Comparison of ENCODE assay signal across 9 cellular contexts in the genomic region with DNA sequence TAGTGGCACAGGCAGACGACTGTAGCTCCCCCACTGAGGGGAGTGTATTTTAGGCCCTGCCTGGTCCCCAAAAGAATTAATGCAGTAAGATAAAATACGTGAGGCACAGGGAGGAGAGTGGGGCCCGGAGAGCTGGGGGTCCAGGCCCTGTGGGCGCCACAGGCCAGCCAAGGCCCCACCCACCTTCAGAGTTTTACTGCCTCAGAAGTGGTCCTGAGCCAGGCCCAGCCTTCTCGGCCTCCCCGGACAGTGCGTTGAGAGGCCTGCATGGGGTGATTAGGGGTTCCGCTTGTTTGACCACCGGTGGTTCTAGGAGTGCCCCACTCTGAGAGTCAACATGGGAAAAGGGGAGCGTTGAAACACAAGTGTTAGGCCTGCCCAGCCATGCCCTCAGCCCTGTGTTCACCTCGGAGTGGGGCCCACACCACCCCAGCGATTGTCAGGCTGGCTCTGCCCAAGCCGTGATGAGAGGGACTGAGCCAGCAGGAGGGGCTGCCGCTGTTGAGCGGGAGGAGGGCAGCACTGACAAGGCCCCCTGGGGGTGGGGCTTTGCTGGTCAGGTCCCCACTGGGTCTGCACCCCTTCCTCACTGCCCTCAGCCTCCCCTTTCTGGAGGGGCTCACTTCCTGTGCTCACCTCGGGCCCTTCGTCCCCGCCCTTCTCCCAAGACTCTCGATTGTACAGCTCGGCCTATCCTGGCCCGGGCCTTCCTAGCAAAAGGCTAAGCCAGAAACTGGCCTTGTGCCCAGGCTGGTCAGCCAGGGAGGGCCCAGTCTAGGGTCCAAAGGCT. TPM values are rescaled to one million over a fixed set of nuclear protein-coding genes. Genes with fewer than 3 reads are reported as not detected.
DNase-seq lines count a peak whose midpoint lies in the region; ATAC-seq and TF ChIP-seq lines count a peak whose summit lies in the region.
"Had no signal": no experiment of that assay in that cellular context is flagged by ENCODE, and none has a peak within 500 bp of the region (broad histone marks: within the 10 kb centered on the region; RNA-seq: fewer than 3 reads in every experiment).

No MANE protein-coding gene starts in this region.

- TF ChIP-seq EP300 in gastroesophageal sphincter (IDR thresholded peaks at IDR 0.05) (no peak), neural cell (conservative IDR thresholded peaks at IDR 0.05; ENCODE audit: poor library complexity, severe bottlenecking) (no peak)

- no peak overlapping the region for H3K4me2 ChIP-seq in neural cell (ENCODE audit: low read length)

- no peaks in the 10 kb centered on the region for H3F3A ChIP-seq in neural cell (ENCODE audit: insufficient read depth, low read length, poor library complexity, severe bottlenecking)

- H3K36me3 ChIP-seq in gastroesophageal sphincter (peaks cover 0 to 14% of the 10 kb centered on the region in 2 donors), neural cell (ENCODE audit: insufficient read depth, low read length) (peaks cover 7% of the 10 kb centered on the region), aorta (ENCODE audit: control insufficient read depth in 1 of 2, insufficient read depth in 2 of 2, low read length in 1 of 2) (no peaks in the 10 kb centered on the region)

- peaks cover 19% of the 10 kb centered on the region for H4K20me1 ChIP-seq in neural cell (ENCODE audit: insufficient read depth)

- ATAC-seq in gastroesophageal sphincter (no peak), aorta (ENCODE audit: low FRiP score) (no peak), HG03342 (IDR thresholded peaks at IDR 0.05; ENCODE audit: unreplicated experiment) (no peak), GM21717 (IDR thresholded peaks at IDR 0.05; ENCODE audit: unreplicated experiment) (no peak)
- no peak for ATAC-seq in effector memory CD8-positive, alpha-beta T cell (replicated peaks)

- no peaks in the 10 kb centered on the region for H3K36me3 Mint-ChIP-seq in activated naive CD4-positive, alpha-beta T cell treated with anti-CD3 and anti-CD28 coated beads, Interleukin-2, amount 50 U/mL, for 24 hours
- H3K36me3 Mint-ChIP-seq in effector memory CD8-positive, alpha-beta T cell (ENCODE audit: insufficient read depth) = peaks cover 5% of the 10 kb centered on the region
- H3K36me3 Mint-ChIP-seq: activated naive CD8-positive, alpha-beta T cell had no signal

- H3K9me2 ChIP-seq in neural cell (ENCODE audit: insufficient read depth, low read length) = no peaks in the 10 kb centered on the region

- peaks cover 2% of the 10 kb centered on the region for H3K27me3 Mint-ChIP-seq in activated naive CD4-positive, alpha-beta T cell treated with anti-CD3 and anti-CD28 coated beads, Interleukin-2, amount 50 U/mL, for 24 hours
- H3K27me3 Mint-ChIP-seq in effector memory CD8-positive, alpha-beta T cell = no peaks in the 10 kb centered on the region
- H3K27me3 Mint-ChIP-seq: activated naive CD8-positive, alpha-beta T cell had no signal

- H3K4me3 ChIP-seq in gastroesophageal sphincter (no peak overlapping the region), neural cell (ENCODE audit: low read length) (no peak overlapping the region), aorta (ENCODE audit: low read length in 2 of 2) (no peak overlapping the region)

- no peak for TF ChIP-seq POLR2A in gastroesophageal sphincter (IDR thresholded peaks at IDR 0.05)

- H3K9me3 ChIP-seq in gastroesophageal sphincter = no peaks in the 10 kb centered on the region
- no peaks in the 10 kb centered on the region for H3K9me3 ChIP-seq in neural cell (ENCODE audit: low read length)
- no peaks in the 10 kb centered on the region for H3K9me3 ChIP-seq in aorta (ENCODE audit: control insufficient read depth, low read length)

- H3K4me1 ChIP-seq in gastroesophageal sphincter = peaks cover 0 to 68% (median 38%) of the 10 kb centered on the region in 3 donors
- H3K4me1 ChIP-seq in aorta (ENCODE audit: control insufficient read depth in 1 of 2, insufficient read depth in 2 of 2, low read length in 2 of 2) = no peaks in the 10 kb centered on the region

- peak overlapping the region; percentile 41 for H3K27ac Mint-ChIP-seq in activated naive CD4-positive, alpha-beta T cell treated with anti-CD3 and anti-CD28 coated beads, Interleukin-2, amount 50 U/mL, for 24 hours
- peak overlapping the region in 1 of 2 donors; percentile 79 for H3K27ac Mint-ChIP-seq in effector memory CD8-positive, alpha-beta T cell
- H3K27ac Mint-ChIP-seq: activated naive CD8-positive, alpha-beta T cell had no signal

- TF ChIP-seq CTCF in gastroesophageal sphincter (IDR thresholded peaks at IDR 0.05) (no peak), neural cell (IDR thresholded peaks at IDR 0.05; ENCODE audit: poor library complexity, severe bottlenecking) (no peak)

- intact Hi-C loops in aorta (cut with DNase I) = loop anchor here (2.0 kb wide), 1 partner anchor 29 kb away; no protein-coding TSS in a partner anchor

- H3K27ac ChIP-seq in gastroesophageal sphincter (peak overlapping the region; percentile 31 to 99 (median 98)), neural cell (ENCODE audit: low read length) (no peak overlapping the region), aorta (ENCODE audit: low read depth in 1 of 2, low read length in 2 of 2) (no peak overlapping the region)

- no peak for DNase-seq in activated naive CD4-positive, alpha-beta T cell treated with Interleukin-2 at 50 U/mL for 16 hours
- peak; percentile 64 to 79 for DNase-seq in aorta
- no peak for DNase-seq in effector memory CD8-positive, alpha-beta T cell

- H3K27me3 ChIP-seq in gastroesophageal sphincter (no peaks in the 10 kb centered on the region), neural cell (ENCODE audit: insufficient read depth, low read depth, low read length) (no peaks in the 10 kb centered on the region), aorta (ENCODE audit: control insufficient read depth in 1 of 2, insufficient read depth in 2 of 2, low read length in 1 of 2) (no peaks in the 10 kb centered on the region)

- no peak overlapping the region for H3K4me3 Mint-ChIP-seq in activated naive CD4-positive, alpha-beta T cell treated with anti-CD3 and anti-CD28 coated beads, Interleukin-2, amount 50 U/mL, for 24 hours
- no peak overlapping the region for H3K4me3 Mint-ChIP-seq in effector memory CD8-positive, alpha-beta T cell
- H3K4me3 Mint-ChIP-seq: activated naive CD8-positive, alpha-beta T cell had no signal

- H3K9me3 Mint-ChIP-seq in activated naive CD4-positive, alpha-beta T cell treated with anti-CD3 and anti-CD28 coated beads, Interleukin-2, amount 50 U/mL, for 24 hours = no peaks in the 10 kb centered on the region
- no peaks in the 10 kb centered on the region for H3K9me3 Mint-ChIP-seq in effector memory CD8-positive, alpha-beta T cell

- peak overlapping the region; percentile 23 for H3K9ac ChIP-seq in neural cell (ENCODE audit: low read length)

- no peak for TF ChIP-seq RAD21 in neural cell (conservative IDR thresholded peaks at IDR 0.05)

- H3K79me2 ChIP-seq in neural cell (replicated peaks; ENCODE audit: insufficient read depth, low read length) = peaks cover 16% of the 10 kb centered on the region

- 54% methylated on average over 4 of the region's 21 CpGs; no CpG with 5 or more reads in 1 of the 2 donors for WGBS in gastroesophageal sphincter (ENCODE audit: low coverage in 1 of 2), 2 donors
- 34 to 36% methylated on average over 21 of the region's 21 CpGs for WGBS in aorta, 2 donors

- peaks cover 14% of the 10 kb centered on the region for H3K4me1 Mint-ChIP-seq in activated naive CD4-positive, alpha-beta T cell treated with anti-CD3 and anti-CD28 coated beads, Interleukin-2, amount 50 U/mL, for 24 hours
- H3K4me1 Mint-ChIP-seq in effector memory CD8-positive, alpha-beta T cell (ENCODE audit: low read depth in 2 of 2) = peaks cover 0 to 12% of the 10 kb centered on the region in 2 donors

- H2AFZ ChIP-seq in neural cell (ENCODE audit: low read depth, low read length) = no peak overlapping the region

TF ChIP-seq in neural cell, 6 proteins besides CTCF, POLR2A, EP300 and RAD21 (continues in another document):
- TF ChIP-seq EZH2 (IDR thresholded peaks at IDR 0.05; ENCODE audit: borderline replicate concordance, insufficient read depth, low read length, poor library complexity, severe bottlenecking) (no peak), POLR2AphosphoS5 (IDR thresholded peaks at IDR 0.05) (no peak), SMC3 (conservative IDR thresholded peaks at IDR 0.05; ENCODE audit: poor library complexity) (no peak), TAF1 (IDR thresholded peaks at IDR 0.05; ENCODE audit: low read depth) (no peak)

RNA-seq across cellular contexts. Expression of gene CKB, which starts 4.8 kb away (rescaled TPM):
- total RNA-seq in gastroesophageal sphincter (1,000 to 10,000 TPM in 2 of 4 donors, 100 to 1,000 TPM in 2; 453 to 1,624 (median 922) TPM), aorta (100 to 1,000 TPM in 1 of 2 donors, 10 to 100 TPM in 1; 78.1 to 109 TPM)
- polyA plus RNA-seq in neural cell (918 and 1,148 TPM in 2 replicates), aorta (10 to 100 TPM; 46.6 to 91.3 TPM)
- polyA minus RNA-seq in neural cell = 398 and 444 TPM in 2 replicates

RNA-seq across cellular contexts. Expression of gene TRMT61A, which starts 11.2 kb away (rescaled TPM):
- 10 to 100 TPM; 22.5 to 45.2 (median 30.9) TPM for total RNA-seq in gastroesophageal sphincter
- 8.2 and 10.2 TPM in 2 replicates for polyA plus RNA-seq in neural cell
- polyA minus RNA-seq in neural cell = 5.9 and 6.8 TPM in 2 replicates
- 10 to 100 TPM; 11.4 to 11.8 TPM for total RNA-seq in aorta
- polyA plus RNA-seq in aorta = 10 to 100 TPM in 1 of 2 donors, 1 to 10 TPM in 1; 6.4 to 12.4 TPM

RNA-seq across cellular contexts. Expression of gene BAG5, which starts 44.6 kb away (rescaled TPM):
- 10 to 100 TPM; 31.1 to 41.3 (median 38.5) TPM for total RNA-seq in gastroesophageal sphincter
- 25.5 and 27.2 TPM in 2 replicates for polyA plus RNA-seq in neural cell
- 53.6 and 58.3 TPM in 2 replicates for polyA minus RNA-seq in neural cell
- total RNA-seq in aorta = 10 to 100 TPM; 30.4 to 30.8 TPM
- polyA plus RNA-seq in aorta = 10 to 100 TPM in 1 of 2 donors, 1 to 10 TPM in 1; 9.2 to 14.9 TPM

RNA-seq across cellular contexts. Expression of gene COA8, which starts 44.9 kb away (rescaled TPM):
- total RNA-seq in gastroesophageal sphincter (10 to 100 TPM; 25.8 to 41.4 (median 28.4) TPM), aorta (10 to 100 TPM; 27.6 to 33.3 TPM)
- polyA plus RNA-seq in neural cell (86.5 and 169 TPM in 2 replicates), aorta (10 to 100 TPM; 44.2 to 71.7 TPM)
- 36.3 and 39.6 TPM in 2 replicates for polyA minus RNA-seq in neural cell

Comparison
In these comparisons a context has a peak if more than half of its experiments do, and no peak if none do; other contexts are left out.
1. DNase-seq: peak in aorta (2 of 2); none in activated naive CD4-positive, alpha-beta T cell treated with Interleukin-2 at 50 U/mL for 16 hours (single experiment) and effector memory CD8-positive, alpha-beta T cell (0 of 3).
2. H3K27ac ChIP-seq: peak in gastroesophageal sphincter (4 of 4); none in neural cell (single experiment) and aorta (0 of 2).
3. RNA of gene CKB, which starts 4.8 kb away (total RNA-seq): 453 to 1,624 TPM in gastroesophageal sphincter; 78.1 to 109 TPM in aorta; every median in the first group is over 4 times any median in the second.